ENCODE assay signal across 18 cellular contexts in the genomic region with DNA sequence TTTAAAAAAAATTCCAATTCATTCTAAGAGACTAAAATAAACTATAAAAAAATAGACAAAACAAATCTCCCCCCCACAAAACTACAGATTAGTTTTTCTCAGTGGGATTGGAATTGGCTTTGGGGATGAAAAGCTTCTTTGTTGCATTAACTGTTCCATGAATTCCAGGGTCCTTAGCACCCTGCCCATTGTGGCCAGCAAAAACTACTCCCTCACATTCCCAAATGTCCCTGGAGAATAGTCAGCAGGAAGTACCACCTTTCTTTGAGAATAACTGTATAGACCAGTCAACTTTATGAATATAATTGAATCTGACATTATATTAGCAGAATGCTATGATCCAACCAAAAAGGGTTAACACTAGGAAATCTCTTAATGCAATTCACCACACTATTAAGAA.
"Had no signal": no experiment of that assay in that cellular context is flagged by ENCODE, and none has a peak within 500 bp of the region (broad histone marks: within the 10 kb centered on the region; RNA-seq: fewer than 3 reads in every experiment).

No MANE protein-coding gene starts in this region.

- ATAC-seq: activated CD8-positive, alpha-beta T cell treated with anti-CD3 and anti-CD28 coated beads for 36 hours; left lobe of liver; sciatic nerve; stimulated activated effector memory CD8-positive, alpha-beta T cell treated with anti-CD3 and anti-CD28 coated beads, Interleukin-12 subunit alpha, Interleukin-12 subunit beta, amount 100 ng/mL, for 72 hours had no signal

- H3K27me3 ChIP-seq: brain microvascular endothelial cell, colonic mucosa, stomach had no signal

- H3K4me3 ChIP-seq: colonic mucosa, lung, stomach had no signal

- DNase-seq: activated CD4-positive, alpha-beta T cell treated with anti-CD3 and anti-CD28 coated beads, Interleukin-2, amount 10 ng/mL, durations not matched to agents 24 days and 14 days; activated CD8-positive, alpha-beta T cell treated with anti-CD3 and anti-CD28 coated beads for 36 hours; activated naive CD4-positive, alpha-beta T cell treated with Interleukin-2 at 50 U/mL for 16 hours; activated naive CD8-positive, alpha-beta T cell treated with anti-CD3 and anti-CD28 coated beads, Interleukin-2, amount 10 ng/mL, durations not matched to agents 7 days and 5 days; activated T-cell treated with anti-CD3 and anti-CD28 coated beads, Interleukin-2, amount 50 U/mL, for 24 hours; anterior cingulate cortex; brain microvascular endothelial cell; colonic mucosa; endodermal cell; kidney; midbrain; stimulated activated CD4-positive, alpha-beta T cell treated with anti-CD3 and anti-CD28 coated beads, Interleukin-4, amount 100 ng/mL, for 24 hours; stomach; T1000 had no signal

- H3K4me1 ChIP-seq: colonic mucosa had no signal

- H3K36me3 ChIP-seq: brain microvascular endothelial cell, colonic mucosa, stomach had no signal

- H3K9me3 ChIP-seq: colonic mucosa, stomach had no signal

- H3K27ac ChIP-seq: brain microvascular endothelial cell, colonic mucosa, stomach had no signal
